1 cellular context compared by ENCODE assay signal in the genomic region with DNA sequence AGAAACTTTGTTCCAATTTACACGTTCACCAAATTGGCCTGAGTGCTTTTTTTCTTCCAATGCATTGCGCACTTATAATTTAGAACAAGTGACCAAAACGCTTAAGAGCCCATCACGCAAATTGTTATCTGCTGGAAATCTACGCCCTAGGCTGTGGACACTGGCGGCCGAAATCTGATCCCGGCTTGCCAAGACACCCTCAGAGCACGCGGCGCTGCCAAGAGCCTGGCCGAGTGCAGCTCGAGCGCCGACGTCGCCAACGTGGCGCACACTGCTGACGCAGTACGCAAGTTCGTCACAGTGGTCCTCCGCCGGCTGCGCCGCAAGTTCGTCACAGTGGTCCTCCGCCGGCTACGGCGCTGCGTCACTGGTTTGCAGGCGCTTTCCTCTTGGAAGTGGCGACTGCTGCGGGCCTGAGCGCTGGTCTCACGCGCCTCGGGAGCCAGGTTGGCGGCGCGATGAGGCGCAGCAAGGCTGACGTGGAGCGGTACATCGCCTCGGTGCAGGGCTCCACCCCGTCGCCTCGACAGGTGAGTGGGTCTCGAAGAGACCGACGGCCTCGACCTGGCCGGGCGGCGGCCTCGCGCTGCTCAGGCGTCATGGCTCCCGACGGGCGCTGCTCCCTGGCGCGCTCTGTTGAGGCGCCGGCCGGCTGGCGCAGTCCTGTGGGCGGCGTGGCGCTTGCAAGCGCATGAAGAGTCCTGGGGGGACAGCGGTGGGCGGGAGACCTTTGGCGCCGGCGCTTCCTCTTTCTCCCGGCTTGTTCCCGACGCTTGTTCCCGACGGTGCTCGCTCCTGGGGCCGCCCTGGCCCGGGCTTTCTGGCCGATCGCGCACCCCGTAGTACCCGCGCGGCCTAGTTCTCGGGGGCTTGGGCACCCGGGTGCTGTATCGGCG.
A peak's percentile ranks its signal among the peaks of the same experiment; 100 is the strongest.
TF ChIP-seq lines count a peak whose summit lies in the region.

A gene (plus strand): TSS at position 334 of the 896 bp plus-strand sequence. CDS start 125 bp downstream, at position 459.

TF ChIP-seq in K562, 482 proteins besides CTCF, POLR2A, EP300 and RAD21 (continued from another document and continues in another):
- TF ChIP-seq, protein P1, sequence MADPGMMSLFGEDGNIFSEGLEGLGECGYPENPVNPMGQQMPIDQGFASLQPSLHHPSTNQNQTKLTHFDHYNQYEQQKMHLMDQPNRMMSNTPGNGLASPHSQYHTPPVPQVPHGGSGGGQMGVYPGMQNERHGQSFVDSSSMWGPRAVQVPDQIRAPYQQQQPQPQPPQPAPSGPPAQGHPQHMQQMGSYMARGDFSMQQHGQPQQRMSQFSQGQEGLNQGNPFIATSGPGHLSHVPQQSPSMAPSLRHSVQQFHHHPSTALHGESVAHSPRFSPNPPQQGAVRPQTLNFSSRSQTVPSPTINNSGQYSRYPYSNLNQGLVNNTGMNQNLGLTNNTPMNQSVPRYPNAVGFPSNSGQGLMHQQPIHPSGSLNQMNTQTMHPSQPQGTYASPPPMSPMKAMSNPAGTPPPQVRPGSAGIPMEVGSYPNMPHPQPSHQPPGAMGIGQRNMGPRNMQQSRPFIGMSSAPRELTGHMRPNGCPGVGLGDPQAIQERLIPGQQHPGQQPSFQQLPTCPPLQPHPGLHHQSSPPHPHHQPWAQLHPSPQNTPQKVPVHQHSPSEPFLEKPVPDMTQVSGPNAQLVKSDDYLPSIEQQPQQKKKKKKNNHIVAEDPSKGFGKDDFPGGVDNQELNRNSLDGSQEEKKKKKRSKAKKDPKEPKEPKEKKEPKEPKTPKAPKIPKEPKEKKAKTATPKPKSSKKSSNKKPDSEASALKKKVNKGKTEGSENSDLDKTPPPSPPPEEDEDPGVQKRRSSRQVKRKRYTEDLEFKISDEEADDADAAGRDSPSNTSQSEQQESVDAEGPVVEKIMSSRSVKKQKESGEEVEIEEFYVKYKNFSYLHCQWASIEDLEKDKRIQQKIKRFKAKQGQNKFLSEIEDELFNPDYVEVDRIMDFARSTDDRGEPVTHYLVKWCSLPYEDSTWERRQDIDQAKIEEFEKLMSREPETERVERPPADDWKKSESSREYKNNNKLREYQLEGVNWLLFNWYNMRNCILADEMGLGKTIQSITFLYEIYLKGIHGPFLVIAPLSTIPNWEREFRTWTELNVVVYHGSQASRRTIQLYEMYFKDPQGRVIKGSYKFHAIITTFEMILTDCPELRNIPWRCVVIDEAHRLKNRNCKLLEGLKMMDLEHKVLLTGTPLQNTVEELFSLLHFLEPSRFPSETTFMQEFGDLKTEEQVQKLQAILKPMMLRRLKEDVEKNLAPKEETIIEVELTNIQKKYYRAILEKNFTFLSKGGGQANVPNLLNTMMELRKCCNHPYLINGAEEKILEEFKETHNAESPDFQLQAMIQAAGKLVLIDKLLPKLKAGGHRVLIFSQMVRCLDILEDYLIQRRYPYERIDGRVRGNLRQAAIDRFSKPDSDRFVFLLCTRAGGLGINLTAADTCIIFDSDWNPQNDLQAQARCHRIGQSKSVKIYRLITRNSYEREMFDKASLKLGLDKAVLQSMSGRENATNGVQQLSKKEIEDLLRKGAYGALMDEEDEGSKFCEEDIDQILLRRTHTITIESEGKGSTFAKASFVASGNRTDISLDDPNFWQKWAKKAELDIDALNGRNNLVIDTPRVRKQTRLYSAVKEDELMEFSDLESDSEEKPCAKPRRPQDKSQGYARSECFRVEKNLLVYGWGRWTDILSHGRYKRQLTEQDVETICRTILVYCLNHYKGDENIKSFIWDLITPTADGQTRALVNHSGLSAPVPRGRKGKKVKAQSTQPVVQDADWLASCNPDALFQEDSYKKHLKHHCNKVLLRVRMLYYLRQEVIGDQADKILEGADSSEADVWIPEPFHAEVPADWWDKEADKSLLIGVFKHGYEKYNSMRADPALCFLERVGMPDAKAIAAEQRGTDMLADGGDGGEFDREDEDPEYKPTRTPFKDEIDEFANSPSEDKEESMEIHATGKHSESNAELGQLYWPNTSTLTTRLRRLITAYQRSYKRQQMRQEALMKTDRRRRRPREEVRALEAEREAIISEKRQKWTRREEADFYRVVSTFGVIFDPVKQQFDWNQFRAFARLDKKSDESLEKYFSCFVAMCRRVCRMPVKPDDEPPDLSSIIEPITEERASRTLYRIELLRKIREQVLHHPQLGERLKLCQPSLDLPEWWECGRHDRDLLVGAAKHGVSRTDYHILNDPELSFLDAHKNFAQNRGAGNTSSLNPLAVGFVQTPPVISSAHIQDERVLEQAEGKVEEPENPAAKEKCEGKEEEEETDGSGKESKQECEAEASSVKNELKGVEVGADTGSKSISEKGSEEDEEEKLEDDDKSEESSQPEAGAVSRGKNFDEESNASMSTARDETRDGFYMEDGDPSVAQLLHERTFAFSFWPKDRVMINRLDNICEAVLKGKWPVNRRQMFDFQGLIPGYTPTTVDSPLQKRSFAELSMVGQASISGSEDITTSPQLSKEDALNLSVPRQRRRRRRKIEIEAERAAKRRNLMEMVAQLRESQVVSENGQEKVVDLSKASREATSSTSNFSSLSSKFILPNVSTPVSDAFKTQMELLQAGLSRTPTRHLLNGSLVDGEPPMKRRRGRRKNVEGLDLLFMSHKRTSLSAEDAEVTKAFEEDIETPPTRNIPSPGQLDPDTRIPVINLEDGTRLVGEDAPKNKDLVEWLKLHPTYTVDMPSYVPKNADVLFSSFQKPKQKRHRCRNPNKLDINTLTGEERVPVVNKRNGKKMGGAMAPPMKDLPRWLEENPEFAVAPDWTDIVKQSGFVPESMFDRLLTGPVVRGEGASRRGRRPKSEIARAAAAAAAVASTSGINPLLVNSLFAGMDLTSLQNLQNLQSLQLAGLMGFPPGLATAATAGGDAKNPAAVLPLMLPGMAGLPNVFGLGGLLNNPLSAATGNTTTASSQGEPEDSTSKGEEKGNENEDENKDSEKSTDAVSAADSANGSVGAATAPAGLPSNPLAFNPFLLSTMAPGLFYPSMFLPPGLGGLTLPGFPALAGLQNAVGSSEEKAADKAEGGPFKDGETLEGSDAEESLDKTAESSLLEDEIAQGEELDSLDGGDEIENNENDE (IDR thresholded peaks at IDR 0.05; ENCODE audit: low read depth, low read length): no peak
- TF ChIP-seq PURB (CRISPR knock-in tag; IDR thresholded peaks at IDR 0.05; ENCODE audit: low read depth) (no peak), CBFB (CRISPR knock-in tag; IDR thresholded peaks at IDR 0.05) (peak; percentile 84), CBX1 (IDR thresholded peaks at IDR 0.05; ENCODE audit: low read depth) (peak; percentile 91), ARNT (IDR thresholded peaks at IDR 0.05) (peak in 1 of 2 experiments; percentile 64; a peak in 1 of 4 replicates), HSF4 (CRISPR knock-in tag; IDR thresholded peaks at IDR 0.05; ENCODE audit: borderline replicate concordance) (no peak), ZNF175 (CRISPR knock-in tag; IDR thresholded peaks at IDR 0.05; ENCODE audit: low read depth) (peak; percentile 78; the same call in 1 of the 2 replicates), NFE2L1 (tag; IDR thresholded peaks at IDR 0.05; ENCODE audit: borderline replicate concordance, low read depth) (no peak), SAP30 (IDR thresholded peaks at IDR 0.05; ENCODE audit: borderline replicate concordance, insufficient read depth, low read depth, low read length, poor library complexity, severe bottlenecking) (no peak), XRCC5 (IDR thresholded peaks at IDR 0.05; ENCODE audit: low read depth, low read length) (peak; percentile 27; the same call in 1 of the 2 replicates), NRF1 (conservative IDR thresholded peaks at IDR 0.05 in 1 of 2, IDR thresholded peaks at IDR 0.05 in 1 of 2) (peak; percentile 81 to 85), HLTF (IDR thresholded peaks at IDR 0.05) (no peak), CBFA2T2 (conservative IDR thresholded peaks at IDR 0.05) (no peak)
- TF ChIP-seq, protein P2, sequence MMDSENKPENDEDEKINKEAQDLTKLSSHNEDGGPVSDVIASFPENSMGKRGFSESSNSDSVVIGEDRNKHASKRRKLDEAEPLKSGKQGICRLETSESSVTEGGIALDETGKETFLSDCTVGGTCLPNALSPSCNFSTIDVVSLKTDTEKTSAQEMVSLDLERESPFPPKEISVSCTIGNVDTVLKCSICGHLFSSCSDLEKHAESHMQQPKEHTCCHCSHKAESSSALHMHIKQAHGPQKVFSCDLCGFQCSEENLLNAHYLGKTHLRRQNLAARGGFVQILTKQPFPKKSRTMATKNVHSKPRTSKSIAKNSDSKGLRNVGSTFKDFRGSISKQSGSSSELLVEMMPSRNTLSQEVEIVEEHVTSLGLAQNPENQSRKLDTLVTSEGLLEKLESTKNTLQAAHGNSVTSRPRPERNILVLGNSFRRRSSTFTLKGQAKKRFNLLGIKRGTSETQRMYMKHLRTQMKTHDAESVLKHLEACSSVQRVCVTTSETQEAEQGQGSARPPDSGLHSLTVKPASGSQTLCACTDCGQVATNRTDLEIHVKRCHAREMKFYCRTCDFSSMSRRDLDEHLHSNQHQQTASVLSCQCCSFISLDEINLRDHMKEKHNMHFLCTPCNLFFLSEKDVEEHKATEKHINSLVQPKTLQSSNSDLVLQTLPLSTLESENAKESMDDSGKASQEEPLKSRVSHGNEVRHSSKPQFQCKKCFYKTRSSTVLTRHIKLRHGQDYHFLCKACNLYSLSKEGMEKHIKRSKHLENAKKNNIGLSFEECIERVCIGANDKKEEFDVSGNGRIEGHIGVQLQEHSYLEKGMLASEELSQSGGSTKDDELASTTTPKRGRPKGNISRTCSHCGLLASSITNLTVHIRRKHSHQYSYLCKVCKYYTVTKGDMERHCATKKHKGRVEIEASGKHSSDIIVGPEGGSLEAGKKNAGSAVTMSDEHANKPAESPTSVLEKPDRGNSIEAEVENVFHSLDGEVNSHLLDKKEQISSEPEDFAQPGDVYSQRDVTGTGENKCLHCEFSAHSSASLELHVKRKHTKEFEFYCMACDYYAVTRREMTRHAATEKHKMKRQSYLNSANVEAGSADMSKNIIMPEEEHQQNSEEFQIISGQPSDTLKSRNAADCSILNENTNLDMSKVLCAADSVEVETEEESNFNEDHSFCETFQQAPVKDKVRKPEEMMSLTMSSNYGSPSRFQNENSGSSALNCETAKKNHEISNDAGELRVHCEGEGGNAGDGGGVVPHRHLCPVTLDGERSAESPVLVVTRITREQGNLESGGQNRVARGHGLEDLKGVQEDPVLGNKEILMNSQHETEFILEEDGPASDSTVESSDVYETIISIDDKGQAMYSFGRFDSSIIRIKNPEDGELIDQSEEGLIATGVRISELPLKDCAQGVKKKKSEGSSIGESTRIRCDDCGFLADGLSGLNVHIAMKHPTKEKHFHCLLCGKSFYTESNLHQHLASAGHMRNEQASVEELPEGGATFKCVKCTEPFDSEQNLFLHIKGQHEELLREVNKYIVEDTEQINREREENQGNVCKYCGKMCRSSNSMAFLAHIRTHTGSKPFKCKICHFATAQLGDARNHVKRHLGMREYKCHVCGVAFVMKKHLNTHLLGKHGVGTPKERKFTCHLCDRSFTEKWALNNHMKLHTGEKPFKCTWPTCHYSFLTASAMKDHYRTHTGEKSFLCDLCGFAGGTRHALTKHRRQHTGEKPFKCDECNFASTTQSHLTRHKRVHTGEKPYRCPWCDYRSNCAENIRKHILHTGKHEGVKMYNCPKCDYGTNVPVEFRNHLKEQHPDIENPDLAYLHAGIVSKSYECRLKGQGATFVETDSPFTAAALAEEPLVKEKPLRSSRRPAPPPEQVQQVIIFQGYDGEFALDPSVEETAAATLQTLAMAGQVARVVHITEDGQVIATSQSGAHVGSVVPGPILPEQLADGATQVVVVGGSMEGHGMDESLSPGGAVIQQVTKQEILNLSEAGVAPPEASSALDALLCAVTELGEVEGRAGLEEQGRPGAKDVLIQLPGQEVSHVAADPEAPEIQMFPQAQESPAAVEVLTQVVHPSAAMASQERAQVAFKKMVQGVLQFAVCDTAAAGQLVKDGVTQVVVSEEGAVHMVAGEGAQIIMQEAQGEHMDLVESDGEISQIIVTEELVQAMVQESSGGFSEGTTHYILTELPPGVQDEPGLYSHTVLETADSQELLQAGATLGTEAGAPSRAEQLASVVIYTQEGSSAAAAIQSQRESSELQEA (IDR thresholded peaks at IDR 0.05; ENCODE audit: low read depth): peak; percentile 83
- TF ChIP-seq, protein P3, sequence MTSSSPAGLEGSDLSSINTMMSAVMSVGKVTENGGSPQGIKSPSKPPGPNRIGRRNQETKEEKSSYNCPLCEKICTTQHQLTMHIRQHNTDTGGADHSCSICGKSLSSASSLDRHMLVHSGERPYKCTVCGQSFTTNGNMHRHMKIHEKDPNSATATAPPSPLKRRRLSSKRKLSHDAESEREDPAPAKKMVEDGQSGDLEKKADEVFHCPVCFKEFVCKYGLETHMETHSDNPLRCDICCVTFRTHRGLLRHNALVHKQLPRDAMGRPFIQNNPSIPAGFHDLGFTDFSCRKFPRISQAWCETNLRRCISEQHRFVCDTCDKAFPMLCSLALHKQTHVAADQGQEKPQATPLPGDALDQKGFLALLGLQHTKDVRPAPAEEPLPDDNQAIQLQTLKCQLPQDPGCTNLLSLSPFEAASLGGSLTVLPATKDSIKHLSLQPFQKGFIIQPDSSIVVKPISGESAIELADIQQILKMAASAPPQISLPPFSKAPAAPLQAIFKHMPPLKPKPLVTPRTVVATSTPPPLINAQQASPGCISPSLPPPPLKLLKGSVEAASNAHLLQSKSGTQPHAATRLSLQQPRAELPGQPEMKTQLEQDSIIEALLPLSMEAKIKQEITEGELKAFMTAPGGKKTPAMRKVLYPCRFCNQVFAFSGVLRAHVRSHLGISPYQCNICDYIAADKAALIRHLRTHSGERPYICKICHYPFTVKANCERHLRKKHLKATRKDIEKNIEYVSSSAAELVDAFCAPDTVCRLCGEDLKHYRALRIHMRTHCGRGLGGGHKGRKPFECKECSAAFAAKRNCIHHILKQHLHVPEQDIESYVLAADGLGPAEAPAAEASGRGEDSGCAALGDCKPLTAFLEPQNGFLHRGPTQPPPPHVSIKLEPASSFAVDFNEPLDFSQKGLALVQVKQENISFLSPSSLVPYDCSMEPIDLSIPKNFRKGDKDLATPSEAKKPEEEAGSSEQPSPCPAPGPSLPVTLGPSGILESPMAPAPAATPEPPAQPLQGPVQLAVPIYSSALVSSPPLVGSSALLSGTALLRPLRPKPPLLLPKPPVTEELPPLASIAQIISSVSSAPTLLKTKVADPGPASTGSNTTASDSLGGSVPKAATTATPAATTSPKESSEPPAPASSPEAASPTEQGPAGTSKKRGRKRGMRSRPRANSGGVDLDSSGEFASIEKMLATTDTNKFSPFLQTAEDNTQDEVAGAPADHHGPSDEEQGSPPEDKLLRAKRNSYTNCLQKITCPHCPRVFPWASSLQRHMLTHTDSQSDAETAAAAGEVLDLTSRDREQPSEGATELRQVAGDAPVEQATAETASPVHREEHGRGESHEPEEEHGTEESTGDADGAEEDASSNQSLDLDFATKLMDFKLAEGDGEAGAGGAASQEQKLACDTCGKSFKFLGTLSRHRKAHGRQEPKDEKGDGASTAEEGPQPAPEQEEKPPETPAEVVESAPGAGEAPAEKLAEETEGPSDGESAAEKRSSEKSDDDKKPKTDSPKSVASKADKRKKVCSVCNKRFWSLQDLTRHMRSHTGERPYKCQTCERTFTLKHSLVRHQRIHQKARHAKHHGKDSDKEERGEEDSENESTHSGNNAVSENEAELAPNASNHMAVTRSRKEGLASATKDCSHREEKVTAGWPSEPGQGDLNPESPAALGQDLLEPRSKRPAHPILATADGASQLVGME (CRISPR knock-in tag; IDR thresholded peaks at IDR 0.05): peak; percentile 82; the same call in 1 of the 2 replicates
- TF ChIP-seq, protein P4, sequence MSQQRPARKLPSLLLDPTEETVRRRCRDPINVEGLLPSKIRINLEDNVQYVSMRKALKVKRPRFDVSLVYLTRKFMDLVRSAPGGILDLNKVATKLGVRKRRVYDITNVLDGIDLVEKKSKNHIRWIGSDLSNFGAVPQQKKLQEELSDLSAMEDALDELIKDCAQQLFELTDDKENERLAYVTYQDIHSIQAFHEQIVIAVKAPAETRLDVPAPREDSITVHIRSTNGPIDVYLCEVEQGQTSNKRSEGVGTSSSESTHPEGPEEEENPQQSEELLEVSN (IDR thresholded peaks at IDR 0.05; ENCODE audit: borderline replicate concordance in 1 of 2, extremely low read depth in 1 of 2, insufficient read depth in 1 of 2, insufficient read length in 1 of 2, low read depth in 1 of 2, low read length in 1 of 2, poor library complexity in 1 of 2, severe bottlenecking in 1 of 2): peak; percentile 96 to 97
